Comparison of ENCODE assay signal across 26 cellular contexts in genomic region chr5:12854386-12854785, GRCh38.
DNase-seq lines count a peak whose midpoint lies in the region; ATAC-seq, FAIRE-seq and TF ChIP-seq lines count a peak whose summit lies in the region.
"Had no signal": no experiment of that assay in that cellular context is flagged by ENCODE, and none has a peak within 500 bp of the region (broad histone marks: within the 10 kb centered on the region; RNA-seq: fewer than 3 reads in every experiment).

No MANE protein-coding gene starts in this region.

- intact Hi-C loops in HepG2 (cut with micrococcal nuclease; ENCODE audit: unreplicated experiment) = no loop called here
- intact Hi-C loops in right lobe of liver (cut with DNase I) = no loop called here

- 29% methylated on average over 5 of the region's 5 CpGs for WGBS in liver
- WGBS in HepG2 (ENCODE audit: low lambda C conversion rate) = 0% methylated on average over 1 of the region's 5 CpGs
- 50% methylated on average over 2 of the region's 5 CpGs for whole genome bisulfite sequencing in right lobe of liver (ENCODE audit: insufficient coverage, low coverage, low lambda C conversion rate, missing lambda C conversion rate)

- no peaks in the 10 kb centered on the region for H3K27me3 Mint-ChIP-seq in activated T-cell treated with anti-CD3 and anti-CD28 coated beads, Interleukin-2, amount 50 U/mL, for 72 hours (ENCODE audit: low read depth)
- H3K27me3 Mint-ChIP-seq: CD4-positive, alpha-beta memory T cell; CD4-positive, CD25-positive, alpha-beta regulatory T cell; CD8-positive, alpha-beta memory T cell had no signal

- H3K79me2 ChIP-seq in HepG2 (ENCODE audit: insufficient read depth, low read length) = no peaks in the 10 kb centered on the region

- H3K9ac ChIP-seq in liver (ENCODE audit: low read depth in 1 of 2, low read length in 2 of 2) (no peak overlapping the region), HepG2 (ENCODE audit: insufficient read depth, low read depth, low read length) (no peak overlapping the region)
- H3K9ac ChIP-seq: BLaER1 had no signal

- no peak overlapping the region for H3K4me3 Mint-ChIP-seq in activated T-cell treated with anti-CD3 and anti-CD28 coated beads, Interleukin-2, amount 50 U/mL, for 72 hours
- H3K4me3 Mint-ChIP-seq: CD14-positive monocyte; CD4-positive, alpha-beta memory T cell; CD8-positive, alpha-beta memory T cell had no signal

- BruUV-seq in HepG2 (replicated peaks; lab: Mats Ljungman, UMichigan) = no TSS peak

- no peaks in the 10 kb centered on the region for H3K4me1 Mint-ChIP-seq in activated T-cell treated with anti-CD3 and anti-CD28 coated beads, Interleukin-2, amount 50 U/mL, for 72 hours (ENCODE audit: low read depth)
- H3K4me1 Mint-ChIP-seq: CD14-positive monocyte; CD4-positive, alpha-beta memory T cell; CD4-positive, CD25-positive, alpha-beta regulatory T cell; CD8-positive, alpha-beta memory T cell had no signal

- no peak for FAIRE-seq in HepG2 (lab: Jason Lieb, UNC)
- FAIRE-seq: A204.1, GM12878, GM12892, GM18507 had no signal

- no peak overlapping the region for H3K4me3 ChIP-seq in liver (ENCODE audit: low read depth in 1 of 3, low read length in 3 of 3)
- no peak overlapping the region for H3K4me3 ChIP-seq in HepG2 (replicated peaks in 1 of 3; ENCODE audit: insufficient read depth in 1 of 3, low read depth in 2 of 3, low read length in 3 of 3)
- H3K4me3 ChIP-seq in right lobe of liver = no peak overlapping the region
- H3K4me3 ChIP-seq: BLaER1, GM12878 had no signal

- H3K9me3 ChIP-seq in liver (ENCODE audit: control insufficient read depth in 4 of 4, low read length in 3 of 4) (no peaks in the 10 kb centered on the region), HepG2 (ENCODE audit: low read length) (peaks cover 89% of the 10 kb centered on the region), right lobe of liver (no peaks in the 10 kb centered on the region)
- H3K9me3 ChIP-seq: BLaER1 had no signal

- DNase-seq in HepG2 (ENCODE audit: low spot score) (no peak), right lobe of liver (peak in 2 of 3 donors; percentile 35 to 87), NCI-H2227 treated with DMSO at 0.1 percent for 48 hours (lab: John Stamatoyannopoulos, UW) (no peak)
- DNase-seq in activated T-cell treated with anti-CD3 and anti-CD28 coated beads, Interleukin-2, amount 50 U/mL, for 72 hours = no peak
- DNase-seq: 8988T; ACHN; BE2C; C1 segment of cervical spinal cord; CD4-positive, alpha-beta memory T cell; CD4-positive, CD25-positive, alpha-beta regulatory T cell; CD8-positive, alpha-beta memory T cell; COR-L47; DMS 273 treated with DMSO at 0.1 percent for 48 hours; DMS153; DMS53; DMS79; DND-41; EL; GDM1 had no signal

- no peak overlapping the region for H3K4me2 ChIP-seq in HepG2 (ENCODE audit: low read depth, low read length)
- H3K4me2 ChIP-seq: BLaER1 had no signal

- H3K4me1 ChIP-seq in liver (ENCODE audit: control insufficient read depth in 4 of 4, insufficient read depth in 4 of 4, low read length in 3 of 4) (no peaks in the 10 kb centered on the region), HepG2 (ENCODE audit: insufficient read depth, low read length) (no peaks in the 10 kb centered on the region), right lobe of liver (no peaks in the 10 kb centered on the region)
- H3K4me1 ChIP-seq: BE2C, BLaER1 had no signal

- TF ChIP-seq EP300 in HepG2 (IDR thresholded peaks at IDR 0.05; ENCODE audit: low read depth in 2 of 2, low read length in 2 of 2) (no peak), HepG2 (CRISPR knock-in tag; IDR thresholded peaks at IDR 0.05; ENCODE audit: borderline replicate concordance) (no peak)

- peaks cover 2 to 10% of the 10 kb centered on the region in 2 donors for H3K9me3 Mint-ChIP-seq in activated T-cell treated with anti-CD3 and anti-CD28 coated beads, Interleukin-2, amount 50 U/mL, for 72 hours

- H2AFZ ChIP-seq in HepG2 (ENCODE audit: low read length) = no peak overlapping the region

- in situ Hi-C loops in HepG2 (cut with HindIII; ENCODE audit: extremely low pct_ligation_motif_present, low pct_unique_long_range_greater_than_20kb) = no loop called here

- no peak for TF ChIP-seq CTCF in liver (IDR thresholded peaks at IDR 0.05; ENCODE audit: low read depth, low read length, missing input control)
- TF ChIP-seq CTCF in HepG2 (CRISPR knock-in tag; IDR thresholded peaks at IDR 0.05) = no peak
- TF ChIP-seq CTCF in right lobe of liver (IDR thresholded peaks at IDR 0.05) = no peak

- POLR2A ChIA-PET in HepG2 (lab: Yijun Ruan, JAX) = no interaction called here

- CTCF ChIA-PET in HepG2 (lab: Yijun Ruan, JAX; ENCODE audit: low intra/inter-chr PET ratio, low total read pairs) = no interaction called here

- TF ChIP-seq POLR2A in HepG2 (IDR thresholded peaks at IDR 0.05; ENCODE audit: insufficient read depth in 1 of 2, low read depth in 2 of 2, low read length in 2 of 2) (no peak), right lobe of liver (IDR thresholded peaks at IDR 0.05) (no peak)

- H3K27ac ChIP-seq in liver (ENCODE audit: low read depth in 1 of 2, low read length in 2 of 2) (no peak overlapping the region), HepG2 (ENCODE audit: extremely low read length, insufficient read depth, low read length) (no peak overlapping the region), right lobe of liver (no peak overlapping the region)
- H3K27ac ChIP-seq: BLaER1 had no signal

- H3K36me3 ChIP-seq in liver (ENCODE audit: control insufficient read depth in 4 of 4, insufficient read depth in 3 of 4, low read depth in 1 of 4, low read length in 3 of 4) (no peaks in the 10 kb centered on the region), HepG2 (replicated peaks in 1 of 2; ENCODE audit: control insufficient read depth in 1 of 2, insufficient read depth in 2 of 2, low read length in 2 of 2) (no peaks in the 10 kb centered on the region), right lobe of liver (no peaks in the 10 kb centered on the region)
- H3K36me3 ChIP-seq: BE2C, BLaER1 had no signal

- H4K20me1 ChIP-seq in HepG2 (ENCODE audit: insufficient read depth, low read length) = no peaks in the 10 kb centered on the region
- H4K20me1 ChIP-seq: BLaER1 had no signal

- no peak overlapping the region for H3K27ac Mint-ChIP-seq in activated T-cell treated with anti-CD3 and anti-CD28 coated beads, Interleukin-2, amount 50 U/mL, for 72 hours
- H3K27ac Mint-ChIP-seq: CD14-positive monocyte; CD4-positive, alpha-beta memory T cell; CD4-positive, CD25-positive, alpha-beta regulatory T cell; CD8-positive, alpha-beta memory T cell had no signal

- ATAC-seq in HepG2 (no peak), right lobe of liver (no peak)
- no peak for ATAC-seq in activated T-cell treated with anti-CD3 and anti-CD28 coated beads, Interleukin-2, amount 50 U/mL, for 72 hours (replicated peaks in 1 of 2)
- ATAC-seq: GM12878 had no signal

- H3K36me3 Mint-ChIP-seq in activated T-cell treated with anti-CD3 and anti-CD28 coated beads, Interleukin-2, amount 50 U/mL, for 72 hours (ENCODE audit: insufficient read depth in 2 of 2) = no peaks in the 10 kb centered on the region
- H3K36me3 Mint-ChIP-seq: CD14-positive monocyte; CD4-positive, alpha-beta memory T cell; CD4-positive, CD25-positive, alpha-beta regulatory T cell had no signal

- TF ChIP-seq RAD21 in liver (IDR thresholded peaks at IDR 0.05) (no peak), HepG2 (CRISPR knock-in tag; IDR thresholded peaks at IDR 0.05) (no peak)

- H3K27me3 ChIP-seq in liver (ENCODE audit: control insufficient read depth in 4 of 4, insufficient read depth in 4 of 4, low read length in 3 of 4) (no peaks in the 10 kb centered on the region), HepG2 (ENCODE audit: control insufficient read depth in 1 of 2, insufficient read depth in 2 of 2, low read length in 2 of 2) (no peaks in the 10 kb centered on the region), right lobe of liver (no peaks in the 10 kb centered on the region)
- H3K27me3 ChIP-seq: BE2C, BLaER1 had no signal

TF ChIP-seq in liver, 16 proteins besides CTCF, POLR2A, EP300 and RAD21 (continues in another document):
- peak in 1 of 2 donors; percentile 17 for TF ChIP-seq JUND (IDR thresholded peaks at IDR 0.05)
- peak; percentile 33 for TF ChIP-seq YY1 (IDR thresholded peaks at IDR 0.05)
- TF ChIP-seq FOXA1 (IDR thresholded peaks at IDR 0.05) = no peak
- TF ChIP-seq ZBTB33 (IDR thresholded peaks at IDR 0.05) = peak; percentile 44
- peak in 1 of 2 donors; percentile 71 for TF ChIP-seq HNF4A (conservative IDR thresholded peaks at IDR 0.05)

TF ChIP-seq in HepG2, 621 proteins besides CTCF, POLR2A, EP300 and RAD21:
- TF ChIP-seq ZNF788 (CRISPR knock-in tag; IDR thresholded peaks at IDR 0.05; ENCODE audit: borderline replicate concordance) (no peak), ARID2 (CRISPR knock-in tag; IDR thresholded peaks at IDR 0.05; ENCODE audit: borderline replicate concordance) (no peak)

Comparison
In these comparisons a context has a peak if more than half of its experiments do, and no peak if none do; other contexts are left out.
1. DNase-seq: peak in right lobe of liver (2 of 3); none in HepG2 (single experiment), activated T-cell treated with anti-CD3 and anti-CD28 coated beads, Interleukin-2, amount 50 U/mL, for 72 hours (0 of 2) and NCI-H2227 treated with DMSO at 0.1 percent for 48 hours (single experiment).